In genomic region chr2:239908744-239909143, GRCh38 we compare ENCODE assay signal across 19 cellular contexts.
DNase-seq lines count a peak whose midpoint lies in the region; ATAC-seq, FAIRE-seq and TF ChIP-seq lines count a peak whose summit lies in the region.
"Had no signal": no experiment of that assay in that cellular context is flagged by ENCODE, and none has a peak within 500 bp of the region (broad histone marks: within the 10 kb centered on the region; RNA-seq: fewer than 3 reads in every experiment).

No MANE protein-coding gene starts in this region.

- H3K4me1 ChIP-seq in DND-41 (ENCODE audit: insufficient read depth, low read length), result peaks cover 21% of the 10 kb centered on the region
- H3K4me1 ChIP-seq in HepG2 (ENCODE audit: insufficient read depth, low read length), result 0 out of 2 replicates have a peak, but pooled peaks cover 1% of the 10 kb centered on the region
- H3K4me1 ChIP-seq: Caco-2 had no signal

- H2AFZ ChIP-seq in DND-41 (ENCODE audit: low read depth, low read length), result no peak overlapping the region
- H2AFZ ChIP-seq in HepG2 (ENCODE audit: low read length), result no peak overlapping the region

- no peak for ATAC-seq in activated CD8-positive, alpha-beta T cell treated with anti-CD3 and anti-CD28 coated beads, Interleukin-2, amount 10 ng/mL, durations not matched to agents 7 days and 5 days
- ATAC-seq in activated CD8-positive, alpha-beta T cell treated with anti-CD3 and anti-CD28 coated beads for 36 hours, result no peak
- peak; percentile 36; the same call in 2 of the 3 replicates for ATAC-seq in DND-41 (ENCODE audit: insufficient read depth, low read depth)
- no peak for ATAC-seq in HepG2
- no peak for ATAC-seq in GM18870 (IDR thresholded peaks at IDR 0.05; ENCODE audit: unreplicated experiment)
- ATAC-seq in CD4-positive, alpha-beta T cell (ENCODE audit: poor library complexity), result no peak
- ATAC-seq: SK-N-SH treated with all-trans-retinoic acid at 6 μM for 48 hours had no signal

- TF ChIP-seq EP300 in HepG2 (IDR thresholded peaks at IDR 0.05; ENCODE audit: low read depth in 2 of 2, low read length in 2 of 2), result no peak
- TF ChIP-seq EP300 in HepG2 (CRISPR knock-in tag; IDR thresholded peaks at IDR 0.05; ENCODE audit: borderline replicate concordance), result no peak

- H3K36me3 ChIP-seq in DND-41 (ENCODE audit: insufficient read depth, low read length), result no peaks in the 10 kb centered on the region
- no peaks in the 10 kb centered on the region for H3K36me3 ChIP-seq in HepG2 (replicated peaks in 1 of 2; ENCODE audit: control insufficient read depth in 1 of 2, insufficient read depth in 2 of 2, low read length in 2 of 2)

- peaks cover 14% of the 10 kb centered on the region for H3K4me1 Mint-ChIP-seq in activated CD8-positive, alpha-beta T cell treated with anti-CD3 and anti-CD28 coated beads, Interleukin-2, amount 10 ng/mL, durations not matched to agents 7 days and 5 days (ENCODE audit: low read depth)
- peaks cover 3% of the 10 kb centered on the region for H3K4me1 Mint-ChIP-seq in activated CD8-positive, alpha-beta T cell treated with anti-CD3 and anti-CD28 coated beads for 36 hours (ENCODE audit: low read depth)
- peaks cover 25% of the 10 kb centered on the region for H3K4me1 Mint-ChIP-seq in CD4-positive, alpha-beta T cell (ENCODE audit: low read depth)

- H3K27me3 ChIP-seq in DND-41 (ENCODE audit: insufficient read depth, low read length, poor library complexity) (no peaks in the 10 kb centered on the region), HepG2 (ENCODE audit: control insufficient read depth in 1 of 2, insufficient read depth in 2 of 2, low read length in 2 of 2) (peaks cover 0 to 3% of the 10 kb centered on the region in 2 experiments; a peak in 1 of 5 replicates)
- no peaks in the 10 kb centered on the region for H3K27me3 ChIP-seq in CD4-positive, alpha-beta T cell (ENCODE audit: control insufficient read depth, insufficient read depth, low read length)

- peak; percentile 4 for DNase-seq in activated CD8-positive, alpha-beta T cell treated with anti-CD3 and anti-CD28 coated beads, Interleukin-2, amount 10 ng/mL, durations not matched to agents 7 days and 5 days
- DNase-seq in activated CD8-positive, alpha-beta T cell treated with anti-CD3 and anti-CD28 coated beads for 36 hours, result no peak
- no peak for DNase-seq in DND-41
- DNase-seq in coronary artery (ENCODE audit: low spot score), result peak; percentile 53
- peak; percentile 7 for DNase-seq in stimulated activated CD8-positive, alpha-beta memory T cell treated with anti-CD3 and anti-CD28 coated beads, Interleukin-4, amount 100 ng/mL, for 48 hours
- no peak for DNase-seq in HepG2 (ENCODE audit: low spot score)
- DNase-seq in CD4-positive, alpha-beta T cell, result no peak
- DNase-seq: 8988T, Caco-2, NCI-H1048, NCI-H146, NCI-H524 treated with DMSO at 0.1 percent for 48 hours, SHP77 treated with DMSO at 0.1 percent for 48 hours had no signal

- no peak for TF ChIP-seq RAD21 in HepG2 (CRISPR knock-in tag; IDR thresholded peaks at IDR 0.05)

- H4K20me1 ChIP-seq in DND-41 (ENCODE audit: insufficient read depth, low read length), result no peaks in the 10 kb centered on the region
- no peaks in the 10 kb centered on the region for H4K20me1 ChIP-seq in HepG2 (ENCODE audit: insufficient read depth, low read length)

- BruUV-seq in HepG2 (replicated peaks; lab: Mats Ljungman, UMichigan), result no TSS peak

- no peak for FAIRE-seq in HepG2 (lab: Jason Lieb, UNC)
- FAIRE-seq: H54, RCC 7860 had no signal

- no peaks in the 10 kb centered on the region for H3K9me3 Mint-ChIP-seq in activated CD8-positive, alpha-beta T cell treated with anti-CD3 and anti-CD28 coated beads, Interleukin-2, amount 10 ng/mL, durations not matched to agents 7 days and 5 days (ENCODE audit: insufficient read depth)
- no peaks in the 10 kb centered on the region for H3K9me3 Mint-ChIP-seq in activated CD8-positive, alpha-beta T cell treated with anti-CD3 and anti-CD28 coated beads for 36 hours
- H3K9me3 Mint-ChIP-seq in CD4-positive, alpha-beta T cell, result no peaks in the 10 kb centered on the region

- TF ChIP-seq CTCF in activated CD8-positive, alpha-beta T cell treated with anti-CD3 and anti-CD28 coated beads for 36 hours (IDR thresholded peaks at IDR 0.05), result no peak
- TF ChIP-seq CTCF in DND-41 (IDR thresholded peaks at IDR 0.05; ENCODE audit: borderline replicate concordance, extremely low read depth, low read length, poor library complexity, severe bottlenecking), result no peak
- TF ChIP-seq CTCF in coronary artery (IDR thresholded peaks at IDR 0.05), result no peak
- TF ChIP-seq CTCF in HepG2 (CRISPR knock-in tag; IDR thresholded peaks at IDR 0.05), result no peak
- no peak for TF ChIP-seq CTCF in CD4-positive, alpha-beta T cell (IDR thresholded peaks at IDR 0.05)

- H3K27me3 Mint-ChIP-seq in activated CD8-positive, alpha-beta T cell treated with anti-CD3 and anti-CD28 coated beads, Interleukin-2, amount 10 ng/mL, durations not matched to agents 7 days and 5 days (ENCODE audit: low read depth), result no peaks in the 10 kb centered on the region
- no peaks in the 10 kb centered on the region for H3K27me3 Mint-ChIP-seq in activated CD8-positive, alpha-beta T cell treated with anti-CD3 and anti-CD28 coated beads for 36 hours
- no peaks in the 10 kb centered on the region for H3K27me3 Mint-ChIP-seq in CD4-positive, alpha-beta T cell

- no peak for TF ChIP-seq POLR2A in HepG2 (IDR thresholded peaks at IDR 0.05; ENCODE audit: insufficient read depth in 1 of 2, low read depth in 2 of 2, low read length in 2 of 2)

- intact Hi-C loops in activated CD8-positive, alpha-beta T cell treated with anti-CD3 and anti-CD28 coated beads for 36 hours (cut with micrococcal nuclease), result no loop called here
- intact Hi-C loops in HepG2 (cut with micrococcal nuclease; ENCODE audit: unreplicated experiment), result no loop called here
- intact Hi-C loops in CD4-positive, alpha-beta T cell (cut with DNase I, micrococcal nuclease), result no loop called here

- H3K4me3 ChIP-seq in DND-41 (ENCODE audit: low read depth in 1 of 2, low read length in 2 of 2) (no peak overlapping the region), coronary artery (no peak overlapping the region), HepG2 (replicated peaks in 1 of 3; ENCODE audit: insufficient read depth in 1 of 3, low read depth in 2 of 3, low read length in 3 of 3) (no peak overlapping the region)

- H3K4me2 ChIP-seq in DND-41 (ENCODE audit: insufficient read depth, low read length) (no peak overlapping the region), HepG2 (ENCODE audit: low read depth, low read length) (no peak overlapping the region)
- H3K4me2 ChIP-seq: KMS-11 had no signal

- H3K36me3 Mint-ChIP-seq in activated CD8-positive, alpha-beta T cell treated with anti-CD3 and anti-CD28 coated beads, Interleukin-2, amount 10 ng/mL, durations not matched to agents 7 days and 5 days (ENCODE audit: low read depth), result no peaks in the 10 kb centered on the region
- H3K36me3 Mint-ChIP-seq in activated CD8-positive, alpha-beta T cell treated with anti-CD3 and anti-CD28 coated beads for 36 hours (ENCODE audit: low read depth), result no peaks in the 10 kb centered on the region
- no peaks in the 10 kb centered on the region for H3K36me3 Mint-ChIP-seq in CD4-positive, alpha-beta T cell (ENCODE audit: low read depth)

- H3K79me2 ChIP-seq in DND-41 (ENCODE audit: insufficient read depth, low read length) (no peaks in the 10 kb centered on the region), HepG2 (ENCODE audit: insufficient read depth, low read length) (no peaks in the 10 kb centered on the region)

- 0 out of 2 replicates have a peak overlapping the region, but pooled peaks have one; percentile 13 for H3K9ac ChIP-seq in DND-41 (ENCODE audit: low read depth, low read length)
- H3K9ac ChIP-seq in HepG2 (ENCODE audit: insufficient read depth, low read depth, low read length), result no peak overlapping the region
- H3K9ac ChIP-seq: KMS-11 had no signal

- CTCF ChIA-PET in activated CD8-positive, alpha-beta T cell treated with anti-CD3 and anti-CD28 coated beads, Interleukin-2, amount 10 ng/mL, durations not matched to agents 7 days and 5 days (lab: Charles Lee), result no interaction called here
- CTCF ChIA-PET in activated CD8-positive, alpha-beta T cell treated with anti-CD3 and anti-CD28 coated beads for 36 hours (lab: Charles Lee), result no interaction called here
- CTCF ChIA-PET in HepG2 (lab: Yijun Ruan, JAX; ENCODE audit: low intra/inter-chr PET ratio, low total read pairs), result no interaction called here
- CTCF ChIA-PET in CD4-positive, alpha-beta T cell (lab: Charles Lee), result no interaction called here

- in situ Hi-C loops in HepG2 (cut with HindIII; ENCODE audit: extremely low pct_ligation_motif_present, low pct_unique_long_range_greater_than_20kb), result no loop called here

- H3K27ac Mint-ChIP-seq in activated CD8-positive, alpha-beta T cell treated with anti-CD3 and anti-CD28 coated beads, Interleukin-2, amount 10 ng/mL, durations not matched to agents 7 days and 5 days, result no peak overlapping the region
- H3K27ac Mint-ChIP-seq in activated CD8-positive, alpha-beta T cell treated with anti-CD3 and anti-CD28 coated beads for 36 hours, result no peak overlapping the region
- no peak overlapping the region for H3K27ac Mint-ChIP-seq in CD4-positive, alpha-beta T cell

- H3K27ac ChIP-seq in DND-41 (ENCODE audit: low read length) (peak overlapping the region; percentile 65), coronary artery (no peak overlapping the region), HepG2 (ENCODE audit: extremely low read length, insufficient read depth, low read length) (no peak overlapping the region)
- no peak overlapping the region for H3K27ac ChIP-seq in CD4-positive, alpha-beta T cell (ENCODE audit: low read depth, low read length)
- H3K27ac ChIP-seq: C4-2B, KMS-11 had no signal

- H3K9me3 ChIP-seq in DND-41 (ENCODE audit: insufficient read depth, low read length, severe bottlenecking) (no peaks in the 10 kb centered on the region), HepG2 (ENCODE audit: low read length) (no peaks in the 10 kb centered on the region)
- no peaks in the 10 kb centered on the region for H3K9me3 ChIP-seq in CD4-positive, alpha-beta T cell (ENCODE audit: control insufficient read depth, low read length)
- H3K9me3 ChIP-seq: Caco-2 had no signal

- H3K4me3 Mint-ChIP-seq in activated CD8-positive, alpha-beta T cell treated with anti-CD3 and anti-CD28 coated beads, Interleukin-2, amount 10 ng/mL, durations not matched to agents 7 days and 5 days, result no peak overlapping the region
- H3K4me3 Mint-ChIP-seq in activated CD8-positive, alpha-beta T cell treated with anti-CD3 and anti-CD28 coated beads for 36 hours, result no peak overlapping the region
- no peak overlapping the region for H3K4me3 Mint-ChIP-seq in CD4-positive, alpha-beta T cell

- WGBS in HepG2 (ENCODE audit: low lambda C conversion rate), result 35% methylated on average over 7 of the region's 7 CpGs

- POLR2A ChIA-PET in activated CD8-positive, alpha-beta T cell treated with anti-CD3 and anti-CD28 coated beads, Interleukin-2, amount 10 ng/mL, durations not matched to agents 7 days and 5 days (lab: Charles Lee), result no interaction called here
- POLR2A ChIA-PET in activated CD8-positive, alpha-beta T cell treated with anti-CD3 and anti-CD28 coated beads for 36 hours (lab: Charles Lee), result no interaction called here
- POLR2A ChIA-PET in HepG2 (lab: Yijun Ruan, JAX), result no interaction called here
- POLR2A ChIA-PET in CD4-positive, alpha-beta T cell (lab: Charles Lee), result no interaction called here

TF ChIP-seq in HepG2, 621 proteins besides CTCF, POLR2A, EP300 and RAD21:
- TF ChIP-seq ZNF446 (CRISPR knock-in tag; IDR thresholded peaks at IDR 0.05), result no peak

Comparison
In these comparisons a context has a peak if more than half of its experiments do, and no peak if none do; other contexts are left out.
1. DNase-seq: peak in activated CD8-positive, alpha-beta T cell treated with anti-CD3 and anti-CD28 coated beads, Interleukin-2, amount 10 ng/mL, durations not matched to agents 7 days and 5 days (single experiment), coronary artery (single experiment) and stimulated activated CD8-positive, alpha-beta memory T cell treated with anti-CD3 and anti-CD28 coated beads, Interleukin-4, amount 100 ng/mL, for 48 hours (single experiment); none in activated CD8-positive, alpha-beta T cell treated with anti-CD3 and anti-CD28 coated beads for 36 hours (single experiment), DND-41 (single experiment), HepG2 (single experiment) and CD4-positive, alpha-beta T cell (0 of 10).